In genomic region chr1:197146108-197147095, GRCh38 we compare ENCODE assay signal across 1 cellular context.
A peak's percentile ranks its signal among the peaks of the same experiment; 100 is the strongest.
TF ChIP-seq lines count a peak whose summit lies in the region.

Gene ASPM, minus strand, starts transcription at chr1:197146669. Its CDS starts 232 bp downstream, at chr1:197146437.

TF ChIP-seq in WTC11, 78 proteins besides CTCF, POLR2A, EP300 and RAD21 (continued from another document):
- peak; percentile 88 for TF ChIP-seq MYBL2 (CRISPR knock-in tag; IDR thresholded peaks at IDR 0.05)
- TF ChIP-seq SP1 (CRISPR knock-in tag; conservative IDR thresholded peaks at IDR 0.05) = peak; percentile 51; the same call in 1 of the 2 replicates
